Comparison of ENCODE assay signal across 8 cellular contexts in the genomic region with DNA sequence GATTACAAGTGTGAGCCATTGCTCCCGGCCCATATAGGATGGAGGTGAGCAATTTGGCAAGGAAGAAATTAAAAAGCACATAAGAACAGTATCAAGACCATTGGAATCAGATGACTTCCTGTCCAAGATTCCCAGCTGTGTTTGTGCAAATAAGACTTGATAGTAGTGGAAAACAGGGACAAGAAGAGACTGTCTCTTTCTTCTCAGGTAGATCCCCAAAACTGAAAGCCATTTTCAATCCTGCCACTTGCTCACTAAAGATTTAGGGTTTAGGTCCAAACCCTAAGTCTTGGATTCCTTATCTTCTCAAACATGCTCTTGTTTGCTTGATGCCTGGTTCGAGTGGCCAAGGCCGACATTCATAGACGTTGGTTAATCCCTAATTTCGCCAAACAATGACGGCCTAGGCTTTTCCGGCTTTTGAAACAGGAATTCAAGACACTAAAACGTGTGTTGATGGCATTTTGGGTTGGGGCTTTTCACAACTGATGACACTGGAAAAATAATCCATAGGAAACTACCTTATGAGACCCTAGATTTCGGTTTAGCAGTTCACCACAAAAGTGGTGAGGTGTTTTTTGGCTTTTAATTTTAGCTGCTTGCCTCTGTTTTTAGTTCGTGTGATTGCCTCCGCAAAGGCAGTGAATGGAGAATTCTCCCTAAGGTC. TPM values are rescaled to one million over a fixed set of nuclear protein-coding genes. Genes with fewer than 3 reads are reported as not detected.
DNase-seq lines count a peak whose midpoint lies in the region; ATAC-seq and TF ChIP-seq lines count a peak whose summit lies in the region.

No MANE protein-coding gene starts in this region.

- intact Hi-C loops in CD4-positive, alpha-beta memory T cell (cut with micrococcal nuclease) = loop anchor here (1.0 to 10.0 kb wide), 5 partner anchors 52 to 650 kb away; a partner anchor contains a TSS
- intact Hi-C loops in dendritic cell treated with granulocyte-macrophage colony-stimulating factor and Interleukin-4, amounts not matched to agents 40 ng/mL and 50 ng/mL, for 4 days (cut with micrococcal nuclease) = loop anchor here (2.0 kb wide), 1 partner anchor 52 kb away; no protein-coding TSS in a partner anchor

- POLR2A ChIA-PET in CD4-positive, alpha-beta memory T cell (lab: Charles Lee; ENCODE audit: partially characterized antibody) = interaction anchor here (0.6 to 8.0 kb wide), 11 partner anchors 8 to 1339 kb away, joined by 3 to 186 read pairs (median 12); a partner anchor contains a TSS

- H3K9me3 Mint-ChIP-seq in CD4-positive, alpha-beta memory T cell = peaks cover 0 to 5% (median 0%) of the 10 kb centered on the region in 8 donors
- no peaks in the 10 kb centered on the region for H3K9me3 Mint-ChIP-seq in dendritic cell treated with granulocyte-macrophage colony-stimulating factor and Interleukin-4, amounts not matched to agents 40 ng/mL and 50 ng/mL, for 4 days
- no peaks in the 10 kb centered on the region for H3K9me3 Mint-ChIP-seq in nephron progenitor cell

- H3K36me3 ChIP-seq in CD4-positive, alpha-beta memory T cell (ENCODE audit: insufficient read depth, low read length) = peaks cover 6% of the 10 kb centered on the region
- no peaks in the 10 kb centered on the region for H3K36me3 ChIP-seq in MM.1S (replicated peaks; ENCODE audit: insufficient read depth, low read length)

- H2AFZ ChIP-seq in MM.1S (ENCODE audit: low read length) = peak overlapping the region; percentile 13

- peaks cover 47 to 69% (median 50%) of the 10 kb centered on the region in 4 donors for H3K4me1 Mint-ChIP-seq in CD4-positive, alpha-beta memory T cell
- H3K4me1 Mint-ChIP-seq in dendritic cell treated with granulocyte-macrophage colony-stimulating factor and Interleukin-4, amounts not matched to agents 40 ng/mL and 50 ng/mL, for 4 days (ENCODE audit: low read depth) = peaks cover 50% of the 10 kb centered on the region
- H3K4me1 Mint-ChIP-seq in nephron progenitor cell = peaks cover 54% of the 10 kb centered on the region

- peaks cover 48% of the 10 kb centered on the region for H3K79me2 ChIP-seq in MM.1S (ENCODE audit: low read length)

- CTCF ChIA-PET in CD4-positive, alpha-beta memory T cell (lab: Charles Lee; ENCODE audit: partially characterized antibody) = interaction anchor here (2.1 kb wide), 1 partner anchor 23 kb away, joined by 7 read pairs; a partner anchor contains a TSS

- no peaks in the 10 kb centered on the region for H3K27me3 ChIP-seq in CD4-positive, alpha-beta memory T cell (ENCODE audit: insufficient read depth, low read length)
- H3K27me3 ChIP-seq in MM.1S (replicated peaks; ENCODE audit: insufficient read depth, low read length) = no peaks in the 10 kb centered on the region

- H3K27me3 Mint-ChIP-seq in CD4-positive, alpha-beta memory T cell = peaks cover 0 to 4% of the 10 kb centered on the region in 2 donors
- no peaks in the 10 kb centered on the region for H3K27me3 Mint-ChIP-seq in dendritic cell treated with granulocyte-macrophage colony-stimulating factor and Interleukin-4, amounts not matched to agents 40 ng/mL and 50 ng/mL, for 4 days
- no peaks in the 10 kb centered on the region for H3K27me3 Mint-ChIP-seq in nephron progenitor cell (ENCODE audit: low read depth, poor library complexity)

- peaks cover 13% of the 10 kb centered on the region; the same call in 1 of the 2 replicates for H4K20me1 ChIP-seq in MM.1S (ENCODE audit: insufficient read depth, low read length)

- H3K4me3 ChIP-seq in CD4-positive, alpha-beta memory T cell (ENCODE audit: low read length in 2 of 2) = peak overlapping the region; percentile 20 to 56
- peak overlapping the region; percentile 63 for H3K4me3 ChIP-seq in MM.1S (ENCODE audit: low read length)

- H3F3A ChIP-seq in MM.1S (ENCODE audit: insufficient read depth, low read length) = peaks cover 36% of the 10 kb centered on the region

- no peaks in the 10 kb centered on the region for H3K9me2 ChIP-seq in MM.1S (replicated peaks; ENCODE audit: insufficient read depth, low read length)

- H3K36me3 Mint-ChIP-seq in CD4-positive, alpha-beta memory T cell = peaks cover 0 to 39% of the 10 kb centered on the region in 2 donors
- H3K36me3 Mint-ChIP-seq in dendritic cell treated with granulocyte-macrophage colony-stimulating factor and Interleukin-4, amounts not matched to agents 40 ng/mL and 50 ng/mL, for 4 days (ENCODE audit: low read depth) = peaks cover 27% of the 10 kb centered on the region
- H3K36me3 Mint-ChIP-seq in nephron progenitor cell (ENCODE audit: low read depth) = peaks cover 10% of the 10 kb centered on the region

- no peak for ATAC-seq in HG02973 (IDR thresholded peaks at IDR 0.05; ENCODE audit: unreplicated experiment)
- ATAC-seq in GM21528 (IDR thresholded peaks at IDR 0.05; ENCODE audit: low FRiP score, unreplicated experiment) = no peak
- no peak for ATAC-seq in HG03521 (IDR thresholded peaks at IDR 0.05; ENCODE audit: unreplicated experiment)

- DNase-seq in CD4-positive, alpha-beta memory T cell = peak in 1 of 5 donors; percentile 12
- DNase-seq in MM.1S (peak; percentile 65), nephron progenitor cell (no peak), amniotic stem cell (lab: John Stamatoyannopoulos, UW) (no peak)

- peaks cover 50% of the 10 kb centered on the region for H3K4me1 ChIP-seq in CD4-positive, alpha-beta memory T cell (ENCODE audit: insufficient read depth, low read length)
- H3K4me1 ChIP-seq in MM.1S (ENCODE audit: low read length) = peaks cover 29% of the 10 kb centered on the region

- TF ChIP-seq CTCF in MM.1S (IDR thresholded peaks at IDR 0.05; ENCODE audit: low read length) = no peak
- TF ChIP-seq CTCF in nephron progenitor cell (IDR thresholded peaks at IDR 0.05) = no peak

- peak overlapping the region; percentile 71 for H3K27ac ChIP-seq in CD4-positive, alpha-beta memory T cell (ENCODE audit: low read depth, low read length)
- peak overlapping the region; percentile 95 for H3K27ac ChIP-seq in MM.1S (ENCODE audit: low read length)

- peak overlapping the region; percentile 84 to 90 (median 86) for H3K4me3 Mint-ChIP-seq in CD4-positive, alpha-beta memory T cell
- peak overlapping the region; percentile 81 for H3K4me3 Mint-ChIP-seq in dendritic cell treated with granulocyte-macrophage colony-stimulating factor and Interleukin-4, amounts not matched to agents 40 ng/mL and 50 ng/mL, for 4 days
- H3K4me3 Mint-ChIP-seq in nephron progenitor cell = peak overlapping the region; percentile 94

- peak overlapping the region; percentile 88 for H3K9ac ChIP-seq in MM.1S (ENCODE audit: low read length)

- H3K9me3 ChIP-seq in CD4-positive, alpha-beta memory T cell (ENCODE audit: control insufficient read depth in 1 of 2, low read length in 2 of 2) = no peaks in the 10 kb centered on the region
- H3K9me3 ChIP-seq in MM.1S (replicated peaks; ENCODE audit: insufficient read depth, low read length) = no peaks in the 10 kb centered on the region

- peak overlapping the region; percentile 86 to 99 (median 98) for H3K27ac Mint-ChIP-seq in CD4-positive, alpha-beta memory T cell
- H3K27ac Mint-ChIP-seq in dendritic cell treated with granulocyte-macrophage colony-stimulating factor and Interleukin-4, amounts not matched to agents 40 ng/mL and 50 ng/mL, for 4 days = peak overlapping the region; percentile 85
- peak overlapping the region; percentile 98 for H3K27ac Mint-ChIP-seq in nephron progenitor cell

- H3K4me2 ChIP-seq in MM.1S (ENCODE audit: low read depth, low read length) = peak overlapping the region; percentile 87

RNA-seq across cellular contexts. Expression of a gene that starts 1.0 kb away (rescaled TPM):
- total RNA-seq in CD4-positive, alpha-beta memory T cell = 10 to 100 TPM; 94.1 to 96.6 TPM
- polyA plus RNA-seq in CD4-positive, alpha-beta memory T cell = 10 to 100 TPM; 14.6 to 30.8 TPM

RNA-seq across cellular contexts. Expression of a gene that starts 4.0 kb away (rescaled TPM):
- 10 to 100 TPM; 64.6 to 65.4 TPM for total RNA-seq in CD4-positive, alpha-beta memory T cell
- 1 to 10 TPM; 8.0 to 9.6 TPM for polyA plus RNA-seq in CD4-positive, alpha-beta memory T cell

RNA-seq across cellular contexts. Expression of a gene that starts 22.9 kb away (rescaled TPM):
- 10 to 100 TPM; 41.2 to 42.3 TPM for total RNA-seq in CD4-positive, alpha-beta memory T cell
- 10 to 100 TPM; 60.3 to 78.9 TPM for polyA plus RNA-seq in CD4-positive, alpha-beta memory T cell

RNA-seq across cellular contexts. Expression of a gene that starts 48.3 kb away (rescaled TPM):
- total RNA-seq in CD4-positive, alpha-beta memory T cell = 10 to 100 TPM; 30.4 to 35.2 TPM
- polyA plus RNA-seq in CD4-positive, alpha-beta memory T cell = 10 to 100 TPM in 1 of 2 donors, 1 to 10 TPM in 1; 3.8 to 10.5 TPM

RNA-seq across cellular contexts. Expression of a gene that starts 48.5 kb away (rescaled TPM):
- under 1 TPM in 1 of 2 experiments, not detected in 1; 0.44 TPM for total RNA-seq in CD4-positive, alpha-beta memory T cell
- not detected for polyA plus RNA-seq in CD4-positive, alpha-beta memory T cell
